In the genomic region with DNA sequence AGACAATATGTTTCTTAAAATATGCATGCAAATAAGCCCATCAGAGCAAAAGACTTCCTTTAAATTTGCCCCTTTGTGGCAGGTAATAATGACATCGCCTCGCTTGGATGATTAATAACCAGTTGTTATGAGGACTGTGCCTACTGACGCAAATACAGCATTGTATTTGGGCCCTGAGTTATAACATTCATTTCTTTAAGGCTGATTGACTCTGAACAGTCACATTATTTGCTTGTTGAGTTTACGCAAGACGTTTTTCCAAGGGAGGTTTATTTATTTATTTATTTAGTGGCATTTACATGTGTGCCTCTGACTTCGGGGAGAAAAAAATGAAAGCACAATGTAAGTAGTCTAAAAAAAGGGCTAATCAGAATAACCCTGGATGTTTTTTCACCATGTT, we compare ENCODE assay signal across 10 cellular contexts.
DNase-seq lines count a peak whose midpoint lies in the region; ATAC-seq, FAIRE-seq and TF ChIP-seq lines count a peak whose summit lies in the region.
"Had no signal": no experiment of that assay in that cellular context is flagged by ENCODE, and none has a peak within 500 bp of the region (broad histone marks: within the 10 kb centered on the region; RNA-seq: fewer than 3 reads in every experiment).

No MANE protein-coding gene starts in this region.

- no peaks in the 10 kb centered on the region for H3K27me3 ChIP-seq in endothelial cell of umbilical vein (ENCODE audit: control insufficient read depth in 2 of 2, insufficient read depth in 2 of 2, low read length in 2 of 2)
- no peaks in the 10 kb centered on the region for H3K27me3 ChIP-seq in rectal smooth muscle tissue (ENCODE audit: control insufficient read depth, insufficient read depth, low read length)

- no TSS peak for BruUV-seq in endothelial cell of umbilical vein (replicated peaks; lab: Mats Ljungman, UMichigan)

- H3K9ac ChIP-seq in endothelial cell of umbilical vein (replicated peaks; ENCODE audit: extremely low read depth, insufficient read depth, low read length) (no peak overlapping the region), rectal smooth muscle tissue (ENCODE audit: low read length) (no peak overlapping the region)

- no peaks in the 10 kb centered on the region for H3K79me2 ChIP-seq in endothelial cell of umbilical vein (ENCODE audit: control insufficient read depth, insufficient read depth, low read length)

- no peak for TF ChIP-seq CTCF in endothelial cell of umbilical vein (IDR thresholded peaks at IDR 0.05; ENCODE audit: extremely low read depth in 1 of 2, insufficient read depth in 1 of 2, low read depth in 1 of 2, low read length in 2 of 2)

- POLR2A ChIA-PET in endothelial cell of umbilical vein (lab: Charles Lee), result no interaction called here

- H3K4me3 ChIP-seq in endothelial cell of umbilical vein (replicated peaks in 1 of 3; ENCODE audit: insufficient read depth in 1 of 3, low read depth in 1 of 3, low read length in 3 of 3) (peak overlapping the region in 1 of 3 experiments; percentile 12), rectal smooth muscle tissue (ENCODE audit: low read length) (peak overlapping the region; percentile 25)

- H4K20me1 ChIP-seq in endothelial cell of umbilical vein (replicated peaks; ENCODE audit: control insufficient read depth, extremely low read depth, insufficient read depth, low read length), result no peaks in the 10 kb centered on the region

- no peak overlapping the region for H3K27ac ChIP-seq in endothelial cell of umbilical vein (ENCODE audit: insufficient read depth, low read depth, low read length)
- H3K27ac ChIP-seq in rectal smooth muscle tissue (ENCODE audit: low read depth, low read length), result peak overlapping the region; percentile 59

- intact Hi-C loops in endothelial cell of umbilical vein (cut with micrococcal nuclease), result no loop called here

- H3K4me1 ChIP-seq in endothelial cell of umbilical vein (ENCODE audit: control insufficient read depth, extremely low read depth, insufficient read depth, low read length), result no peaks in the 10 kb centered on the region
- H3K4me1 ChIP-seq in rectal smooth muscle tissue (ENCODE audit: control insufficient read depth, insufficient read depth, low read length), result peaks cover 7% of the 10 kb centered on the region

- FAIRE-seq in endothelial cell of umbilical vein (lab: Jason Lieb, UNC), result peak; percentile 59

- peak overlapping the region; percentile 94 for H3K4me2 ChIP-seq in endothelial cell of umbilical vein (ENCODE audit: insufficient read depth, low read length)

- H3K36me3 ChIP-seq in endothelial cell of umbilical vein (ENCODE audit: control insufficient read depth in 2 of 2, extremely low read depth in 1 of 2, insufficient read depth in 2 of 2, low read length in 2 of 2) (no peaks in the 10 kb centered on the region), rectal smooth muscle tissue (ENCODE audit: control insufficient read depth, insufficient read depth, low read length) (no peaks in the 10 kb centered on the region)

- DNase-seq in EH (ENCODE audit: low read depth) (peak; percentile 54), NCI-H2081 treated with DMSO at 0.1 percent for 48 hours (lab: John Stamatoyannopoulos, UW) (peak; percentile 49), endothelial cell of umbilical vein (ENCODE audit: low read depth, low spot score) (peak; percentile 53), 8988T (no peak), NCI-H524 treated with DMSO at 0.1 percent for 48 hours (lab: John Stamatoyannopoulos, UW) (no peak)
- no peak for DNase-seq in activated CD8-positive, alpha-beta memory T cell treated with anti-CD3 and anti-CD28 coated beads, Interleukin-2, amount 50 U/mL, for 4 hours
- DNase-seq: NCI-H226, nucleus accumbens had no signal

- H3K9me3 ChIP-seq in endothelial cell of umbilical vein (replicated peaks; ENCODE audit: control insufficient read depth, insufficient read depth, low read length), result no peaks in the 10 kb centered on the region

- ATAC-seq in GM18520 (IDR thresholded peaks at IDR 0.05; ENCODE audit: unreplicated experiment), result no peak

- H2AFZ ChIP-seq in endothelial cell of umbilical vein (ENCODE audit: low read depth, low read length), result peak overlapping the region; percentile 36

- dilution Hi-C loops in endothelial cell of umbilical vein (cut with MboI; ENCODE audit: extremely low pct_ligation_motif_present, low sequenced_read_pairs), result no loop called here

- TF ChIP-seq POLR2A in endothelial cell of umbilical vein (IDR thresholded peaks at IDR 0.05; ENCODE audit: low read depth, low read length), result no peak

- CTCF ChIA-PET in endothelial cell of umbilical vein (lab: Charles Lee), result interaction anchor here (0.9 to 1.6 kb wide), 5 partner anchors 12 to 450 kb away, joined by 3 to 4 read pairs (median 3); no protein-coding TSS in a partner anchor

- H3K9me1 ChIP-seq in endothelial cell of umbilical vein (replicated peaks; ENCODE audit: control insufficient read depth, extremely low read depth, insufficient read depth, low read length), result no peaks in the 10 kb centered on the region

TF ChIP-seq in endothelial cell of umbilical vein, 7 proteins besides CTCF, POLR2A, EP300 and RAD21:
- TF ChIP-seq MYC (IDR thresholded peaks at IDR 0.05; ENCODE audit: low read depth, low read length), result no peak
- no peak for TF ChIP-seq FOS (IDR thresholded peaks at IDR 0.05; ENCODE audit: borderline replicate concordance, insufficient read depth, low read length)
- no peak for TF ChIP-seq POLR2AphosphoS5 (IDR thresholded peaks at IDR 0.05; ENCODE audit: insufficient read depth, low read depth, low read length)
- TF ChIP-seq, protein P1, sequence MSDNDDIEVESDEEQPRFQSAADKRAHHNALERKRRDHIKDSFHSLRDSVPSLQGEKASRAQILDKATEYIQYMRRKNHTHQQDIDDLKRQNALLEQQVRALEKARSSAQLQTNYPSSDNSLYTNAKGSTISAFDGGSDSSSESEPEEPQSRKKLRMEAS (IDR thresholded peaks at IDR 0.05; ENCODE audit: insufficient read depth, insufficient read length), result no peak
- TF ChIP-seq EZH2 (IDR thresholded peaks at IDR 0.05; ENCODE audit: borderline replicate concordance, low read depth, low read length, severe bottlenecking), result no peak
- no peak for TF ChIP-seq JUN (IDR thresholded peaks at IDR 0.05; ENCODE audit: borderline replicate concordance, insufficient read depth, insufficient read length, low read depth)
- no peak for TF ChIP-seq GATA2 (IDR thresholded peaks at IDR 0.05; ENCODE audit: insufficient read depth, insufficient read length, low read depth, low read length)

Comparison
In these comparisons a context has a peak if more than half of its experiments do, and no peak if none do; other contexts are left out.
1. DNase-seq: peak in EH (single experiment), NCI-H2081 treated with DMSO at 0.1 percent for 48 hours (single experiment) and endothelial cell of umbilical vein (single experiment); none in 8988T (single experiment), NCI-H524 treated with DMSO at 0.1 percent for 48 hours (single experiment) and activated CD8-positive, alpha-beta memory T cell treated with anti-CD3 and anti-CD28 coated beads, Interleukin-2, amount 50 U/mL, for 4 hours (single experiment).